In the genomic region with DNA sequence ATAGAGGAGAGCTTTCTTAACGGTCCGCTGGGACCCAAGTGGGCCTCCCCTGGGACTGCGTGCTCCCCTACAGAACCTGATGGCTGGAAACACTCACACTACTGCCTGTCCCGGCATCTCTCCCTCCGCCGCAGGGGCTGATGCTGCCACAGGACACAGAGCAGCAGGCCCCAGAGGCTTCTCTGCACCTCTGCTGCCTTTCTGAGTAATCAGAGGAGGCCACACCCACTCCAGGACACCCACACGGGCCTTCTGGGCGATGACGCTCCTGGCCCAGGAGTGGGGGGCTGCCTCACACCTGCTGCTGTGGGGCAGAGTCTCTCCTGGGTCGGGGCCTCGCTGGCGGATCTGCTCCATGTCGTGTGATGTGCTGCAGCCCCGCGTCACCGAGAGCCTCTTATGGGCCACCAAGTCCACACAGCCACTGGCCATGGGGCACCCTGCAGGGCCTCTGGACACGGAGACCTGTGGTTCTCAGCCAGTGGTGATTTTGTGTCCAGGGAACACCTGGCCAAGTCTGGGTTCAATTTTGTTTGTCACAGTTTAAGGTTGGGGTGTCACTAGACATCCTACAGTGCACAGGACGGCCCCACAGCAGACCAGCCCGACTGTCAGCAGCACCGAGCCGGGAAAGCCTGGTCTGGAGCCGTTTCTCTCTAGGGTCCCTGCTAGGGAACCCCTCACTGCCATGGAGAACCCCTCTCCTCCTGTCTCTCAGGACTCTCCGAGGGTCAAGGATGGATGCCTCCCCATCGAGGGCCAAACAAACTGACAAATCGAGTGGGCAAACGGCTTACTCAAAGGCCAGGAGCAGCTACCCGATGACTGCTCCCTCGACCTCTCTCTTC, we compare ENCODE assay signal across 11 cellular contexts. TPM values are rescaled to one million over a fixed set of nuclear protein-coding genes. Genes with fewer than 3 reads are reported as not detected.
DNase-seq lines count a peak whose midpoint lies in the region; ATAC-seq and TF ChIP-seq lines count a peak whose summit lies in the region.
"Had no signal": no experiment of that assay in that cellular context is flagged by ENCODE, and none has a peak within 500 bp of the region (broad histone marks: within the 10 kb centered on the region; RNA-seq: fewer than 3 reads in every experiment).

No MANE protein-coding gene starts in this region.

- H3K4me3 ChIP-seq in left ventricle myocardium inferior (no peak overlapping the region), osteoblast (ENCODE audit: insufficient read depth, low read length) (no peak overlapping the region)

- H3K36me3 Mint-ChIP-seq in activated T-cell treated with anti-CD3 and anti-CD28 coated beads, Interleukin-2, amount 50 U/mL, for 4 hours (ENCODE audit: insufficient read depth): no peaks in the 10 kb centered on the region
- H3K36me3 Mint-ChIP-seq in osteocyte (ENCODE audit: unreplicated experiment): no peaks in the 10 kb centered on the region
- H3K36me3 Mint-ChIP-seq: natural killer cell treated with Interleukin-12 subunit alpha and Interleukin-12 subunit beta and Interleukin-15 and Interleukin-18, amount 100 ng/mL, for 72 hours had no signal

- TF ChIP-seq CTCF in left ventricle myocardium inferior (IDR thresholded peaks at IDR 0.05; ENCODE audit: borderline replicate concordance): no peak
- TF ChIP-seq CTCF in osteoblast (IDR thresholded peaks at IDR 0.05; ENCODE audit: extremely low read depth, low read depth, low read length): no peak
- no peak for TF ChIP-seq CTCF in osteocyte (IDR thresholded peaks at IDR 0.05)
- no peak for TF ChIP-seq CTCF in RWPE1 (conservative IDR thresholded peaks at IDR 0.05; ENCODE audit: low read depth)

- peaks cover 4% of the 10 kb centered on the region for H3K4me1 ChIP-seq in left ventricle myocardium inferior
- peaks cover 16% of the 10 kb centered on the region for H3K4me1 ChIP-seq in osteoblast (ENCODE audit: insufficient read depth, low read length)

- H3K27ac ChIP-seq in left ventricle myocardium inferior (replicated peaks): no peak overlapping the region
- peak overlapping the region; percentile 20 for H3K27ac ChIP-seq in osteoblast (ENCODE audit: low read depth, low read length)
- H3K27ac ChIP-seq in RWPE1: no peak overlapping the region; the same call in 1 of the 2 replicates

- DNase-seq in left cardiac atrium (peak; percentile 13), left ventricle myocardium inferior (no peak), osteoblast (ENCODE audit: insufficient read length, low spot score, missing footprints) (no peak), osteocyte (ENCODE audit: extremely low spot score, unreplicated experiment) (no peak), C1 segment of cervical spinal cord (lab: John Stamatoyannopoulos, UW) (no peak), RWPE1 (ENCODE audit: low spot score) (no peak), HEK293T (ENCODE audit: extremely low spot score) (no peak)
- DNase-seq in activated T-cell treated with anti-CD3 and anti-CD28 coated beads, Interleukin-2, amount 50 U/mL, for 4 hours: peak; percentile 55
- DNase-seq: central memory CD4-positive, alpha-beta T cell; KBM-7 had no signal

- H3K9me3 ChIP-seq in left ventricle myocardium inferior (replicated peaks): no peaks in the 10 kb centered on the region
- H3K9me3 ChIP-seq in osteoblast (ENCODE audit: low read depth, low read length): no peaks in the 10 kb centered on the region

- no peak for ATAC-seq in left cardiac atrium
- peak; percentile 83 for ATAC-seq in activated T-cell treated with anti-CD3 and anti-CD28 coated beads, Interleukin-2, amount 50 U/mL, for 4 hours

- no peak overlapping the region for H3K27ac Mint-ChIP-seq in osteocyte (ENCODE audit: unreplicated experiment)
- H3K27ac Mint-ChIP-seq: natural killer cell treated with Interleukin-12 subunit alpha and Interleukin-12 subunit beta and Interleukin-15 and Interleukin-18, amount 100 ng/mL, for 72 hours had no signal

- H3K4me2 ChIP-seq in osteoblast (ENCODE audit: insufficient read depth, low read length): peak overlapping the region; percentile 20

- intact Hi-C loops in left cardiac atrium (cut with DNase I) (no loop called here), left ventricle myocardium inferior (cut with micrococcal nuclease) (no loop called here)

- peaks cover 46% of the 10 kb centered on the region for H3K27me3 ChIP-seq in left ventricle myocardium inferior (ENCODE audit: low read depth)
- no peaks in the 10 kb centered on the region for H3K27me3 ChIP-seq in osteoblast (ENCODE audit: insufficient read depth, low read length)

- H3K27me3 Mint-ChIP-seq in activated T-cell treated with anti-CD3 and anti-CD28 coated beads, Interleukin-2, amount 50 U/mL, for 4 hours (ENCODE audit: low read depth): peaks cover 3% of the 10 kb centered on the region
- no peaks in the 10 kb centered on the region for H3K27me3 Mint-ChIP-seq in osteocyte (ENCODE audit: unreplicated experiment)

- peaks cover 26% of the 10 kb centered on the region for H3K4me1 Mint-ChIP-seq in activated T-cell treated with anti-CD3 and anti-CD28 coated beads, Interleukin-2, amount 50 U/mL, for 4 hours (ENCODE audit: low read depth)
- peaks cover 8% of the 10 kb centered on the region for H3K4me1 Mint-ChIP-seq in osteocyte (ENCODE audit: unreplicated experiment)

- H3K36me3 ChIP-seq in left ventricle myocardium inferior: no peaks in the 10 kb centered on the region
- peaks cover 9% of the 10 kb centered on the region for H3K36me3 ChIP-seq in osteoblast (ENCODE audit: insufficient read depth, low read length)

- CTCF ChIA-PET in RWPE1 (lab: Yijun Ruan, JAX) (interaction anchor here (0.8 kb wide), 1 partner anchor 16 kb away, joined by 3 read pairs; a partner anchor contains a TSS), HEK293T (lab: Yijun Ruan, JAX) (no interaction called here)

- peak overlapping the region; percentile 53 for H3K4me3 Mint-ChIP-seq in activated T-cell treated with anti-CD3 and anti-CD28 coated beads, Interleukin-2, amount 50 U/mL, for 4 hours
- no peak overlapping the region for H3K4me3 Mint-ChIP-seq in osteocyte (ENCODE audit: unreplicated experiment)
- H3K4me3 Mint-ChIP-seq: natural killer cell treated with Interleukin-12 subunit alpha and Interleukin-12 subunit beta and Interleukin-15 and Interleukin-18, amount 100 ng/mL, for 72 hours had no signal

- H2AFZ ChIP-seq in osteoblast (ENCODE audit: low read length): peak overlapping the region; percentile 61

- H4K20me1 ChIP-seq in osteoblast (ENCODE audit: insufficient read depth, low read length): no peaks in the 10 kb centered on the region

- POLR2A ChIA-PET in RWPE1 (lab: Yijun Ruan, JAX; ENCODE audit: low non-redundant PET) (no interaction called here), HEK293T (lab: Yijun Ruan, JAX) (no interaction called here)

- H3K79me2 ChIP-seq in osteoblast (ENCODE audit: insufficient read depth, low read length): no peaks in the 10 kb centered on the region

- H3K9me3 Mint-ChIP-seq in activated T-cell treated with anti-CD3 and anti-CD28 coated beads, Interleukin-2, amount 50 U/mL, for 4 hours: no peaks in the 10 kb centered on the region
- H3K9me3 Mint-ChIP-seq in osteocyte (ENCODE audit: unreplicated experiment): no peaks in the 10 kb centered on the region
- H3K9me3 Mint-ChIP-seq: natural killer cell treated with Interleukin-12 subunit alpha and Interleukin-12 subunit beta and Interleukin-15 and Interleukin-18, amount 100 ng/mL, for 72 hours had no signal

TF ChIP-seq in HEK293T, 16 proteins besides CTCF, POLR2A, EP300 and RAD21:
- no peak for TF ChIP-seq FOXM1 (IDR thresholded peaks at IDR 0.05; ENCODE audit: borderline replicate concordance)
- TF ChIP-seq LEF1 (IDR thresholded peaks at IDR 0.05; ENCODE audit: borderline replicate concordance): no peak
- TF ChIP-seq FOXK2 (IDR thresholded peaks at IDR 0.05): no peak
- no peak for TF ChIP-seq TARDBP (IDR thresholded peaks at IDR 0.05)
- TF ChIP-seq HDGF (IDR thresholded peaks at IDR 0.05; ENCODE audit: borderline replicate concordance): no peak
- no peak for TF ChIP-seq SP1 (IDR thresholded peaks at IDR 0.05)
- TF ChIP-seq, protein P1, sequence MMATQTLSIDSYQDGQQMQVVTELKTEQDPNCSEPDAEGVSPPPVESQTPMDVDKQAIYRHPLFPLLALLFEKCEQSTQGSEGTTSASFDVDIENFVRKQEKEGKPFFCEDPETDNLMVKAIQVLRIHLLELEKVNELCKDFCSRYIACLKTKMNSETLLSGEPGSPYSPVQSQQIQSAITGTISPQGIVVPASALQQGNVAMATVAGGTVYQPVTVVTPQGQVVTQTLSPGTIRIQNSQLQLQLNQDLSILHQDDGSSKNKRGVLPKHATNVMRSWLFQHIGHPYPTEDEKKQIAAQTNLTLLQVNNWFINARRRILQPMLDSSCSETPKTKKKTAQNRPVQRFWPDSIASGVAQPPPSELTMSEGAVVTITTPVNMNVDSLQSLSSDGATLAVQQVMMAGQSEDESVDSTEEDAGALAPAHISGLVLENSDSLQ (IDR thresholded peaks at IDR 0.05): no peak
- TF ChIP-seq FOXA1 (IDR thresholded peaks at IDR 0.05): no peak
- no peak for TF ChIP-seq L3MBTL2 (conservative IDR thresholded peaks at IDR 0.05)
- TF ChIP-seq ZNF384 (IDR thresholded peaks at IDR 0.05): no peak
- TF ChIP-seq ARNT (IDR thresholded peaks at IDR 0.05): no peak
- no peak for TF ChIP-seq CTBP1 (IDR thresholded peaks at IDR 0.05; ENCODE audit: borderline replicate concordance)
- no peak for TF ChIP-seq ELF4 (IDR thresholded peaks at IDR 0.05)
- TF ChIP-seq BHLHE40 (IDR thresholded peaks at IDR 0.05; ENCODE audit: borderline replicate concordance): no peak
- no peak for TF ChIP-seq SUZ12 (IDR thresholded peaks at IDR 0.05)
- TF ChIP-seq NFRKB (IDR thresholded peaks at IDR 0.05): no peak

RNA-seq across cellular contexts. Expression of a gene that starts 16.0 kb away (rescaled TPM):
- 10 to 100 TPM; 22.8 to 32.0 TPM for total RNA-seq in left cardiac atrium
- total RNA-seq in left ventricle myocardium inferior: 28.0 TPM
- total RNA-seq in activated T-cell treated with anti-CD3 and anti-CD28 coated beads, Interleukin-2, amount 50 U/mL, for 4 hours: 10 to 100 TPM; 52.2 to 67.6 (median 55.4) TPM
- total RNA-seq in osteoblast: 24.2 and 28.6 TPM in 2 replicates
- total RNA-seq in osteocyte: 66.9 and 67.0 TPM in 2 replicates

RNA-seq across cellular contexts. Expression of a gene that starts 57.6 kb away (rescaled TPM):
- total RNA-seq in left cardiac atrium (10 to 100 TPM; 19.7 to 20.0 TPM), left ventricle myocardium inferior (33.6 TPM), osteoblast (26.8 and 29.7 TPM in 2 replicates), osteocyte (13.1 and 13.6 TPM in 2 replicates)
- 10 to 100 TPM; 11.5 to 17.2 (median 16.4) TPM for total RNA-seq in activated T-cell treated with anti-CD3 and anti-CD28 coated beads, Interleukin-2, amount 50 U/mL, for 4 hours

Comparison
In these comparisons a context has a peak if more than half of its experiments do, and no peak if none do; other contexts are left out.
1. DNase-seq: peak in left cardiac atrium (single experiment) and activated T-cell treated with anti-CD3 and anti-CD28 coated beads, Interleukin-2, amount 50 U/mL, for 4 hours (single experiment); none in left ventricle myocardium inferior (single experiment), osteoblast (single experiment), osteocyte (single experiment), C1 segment of cervical spinal cord (0 of 14), RWPE1 (single experiment) and HEK293T (single experiment).
2. ATAC-seq: peak in activated T-cell treated with anti-CD3 and anti-CD28 coated beads, Interleukin-2, amount 50 U/mL, for 4 hours (2 of 2); none in left cardiac atrium (0 of 2).